9 cellular contexts compared by ENCODE assay signal in genomic region chr2:73907840-73908452, GRCh38. TPM values are rescaled to one million over a fixed set of nuclear protein-coding genes. Genes with fewer than 3 reads are reported as not detected.
DNase-seq lines count a peak whose midpoint lies in the region; TF ChIP-seq lines count a peak whose summit lies in the region.
"Had no signal": no experiment of that assay in that cellular context is flagged by ENCODE, and none has a peak within 500 bp of the region (broad histone marks: within the 10 kb centered on the region; RNA-seq: fewer than 3 reads in every experiment).

No MANE protein-coding gene starts in this region.

- H3K9me3 ChIP-seq in mammary epithelial cell (replicated peaks; ENCODE audit: insufficient read depth, low read length) = no peaks in the 10 kb centered on the region

- peak; percentile 40 for DNase-seq in DMS 273 (lab: John Stamatoyannopoulos, UW; ENCODE audit: unreplicated experiment)
- DNase-seq in DMS 273 treated with DMSO at 0.1 percent for 48 hours (lab: John Stamatoyannopoulos, UW) = no peak
- peak; percentile 87 for DNase-seq in LHCN-M2 (ENCODE audit: low read depth)
- DNase-seq in SW480 (ENCODE audit: low spot score) = peak; percentile 23
- DNase-seq in mammary epithelial cell = peak; percentile 31
- peak; percentile 47 for DNase-seq in myocyte (ENCODE audit: low read depth)
- no peak for DNase-seq in NCI-H1694 (lab: John Stamatoyannopoulos, UW)
- DNase-seq in ureter (ENCODE audit: low spot score) = no peak

- no peak overlapping the region for H2AFZ ChIP-seq in mammary epithelial cell (ENCODE audit: low read depth, low read length)

- H3K4me2 ChIP-seq in mammary epithelial cell (ENCODE audit: insufficient read depth, low read depth, low read length) = no peak overlapping the region

- H3K27ac ChIP-seq in mammary epithelial cell (ENCODE audit: insufficient read depth, low read depth, low read length) = no peak overlapping the region
- H3K27ac ChIP-seq: 22Rv1 had no signal

- dilution Hi-C loops in mammary epithelial cell (cut with HindIII; ENCODE audit: low sequenced_read_pairs) = no loop called here

- WGBS in mammary epithelial cell (ENCODE audit: low coverage, missing lambda C conversion rate) = 62% methylated on average over 5 of the region's 5 CpGs

- H4K20me1 ChIP-seq in mammary epithelial cell (ENCODE audit: insufficient read depth, low read length) = no peaks in the 10 kb centered on the region

- no peak overlapping the region for H3K9ac ChIP-seq in mammary epithelial cell (ENCODE audit: insufficient read depth, low read length)

- H3K36me3 ChIP-seq in mammary epithelial cell (ENCODE audit: insufficient read depth, low read length) = no peaks in the 10 kb centered on the region

- intact Hi-C loops in mammary epithelial cell (cut with micrococcal nuclease) = loop anchor here (1.0 to 5.0 kb wide), 3 partner anchors 239 to 354 kb away; partner anchors contain the start of gene BOLA3

- H3K27me3 ChIP-seq in mammary epithelial cell (ENCODE audit: insufficient read depth, low read length) = no peaks in the 10 kb centered on the region

- peak in 1 of 2 donors; percentile 46 for TF ChIP-seq CTCF in mammary epithelial cell (conservative IDR thresholded peaks at IDR 0.05 in 1 of 2, IDR thresholded peaks at IDR 0.05 in 1 of 2; ENCODE audit: extremely low read depth in 1 of 2, insufficient read depth in 1 of 2, low read depth in 1 of 2, low read length in 2 of 2)

- no peaks in the 10 kb centered on the region for H3K79me2 ChIP-seq in mammary epithelial cell (ENCODE audit: insufficient read depth, low read length)

- H3K4me1 ChIP-seq in mammary epithelial cell (ENCODE audit: insufficient read depth, low read length) = no peaks in the 10 kb centered on the region

- CTCF ChIA-PET in mammary epithelial cell (lab: Charles Lee; ENCODE audit: low non-redundant PET) = interaction anchor here (0.5 to 0.7 kb wide), 4 partner anchors 23 to 240 kb away, joined by 3 to 6 read pairs (median 4); no protein-coding TSS in a partner anchor

- in situ Hi-C loops in mammary epithelial cell (cut with MboI; ENCODE audit: low sequenced_read_pairs in 2 of 2) = no loop called here

- no TSS peak for BruUV-seq in mammary epithelial cell (replicated peaks; lab: Mats Ljungman, UMichigan)

- no peak overlapping the region for H3K4me3 ChIP-seq in mammary epithelial cell (replicated peaks in 1 of 3; ENCODE audit: insufficient read depth in 1 of 3, low read depth in 2 of 3, low read length in 3 of 3)

RNA-seq across cellular contexts. Expression of gene ACTG2, which starts 15.1 kb away (rescaled TPM):
- total RNA-seq in LHCN-M2 (2014; rRNA removed) = 2.3 and 2.9 TPM in 2 replicates
- polyA plus RNA-seq in LHCN-M2 (2012) = 0.49 TPM
- total RNA-seq in mammary epithelial cell = 100 to 1,000 TPM in 1 of 2 donors, 1 to 10 TPM in 1; 2.2 to 365 TPM
- 1.0 TPM for polyA plus RNA-seq in mammary epithelial cell
- polyA minus RNA-seq in mammary epithelial cell = not detected
- total RNA-seq in myocyte = 1.2 TPM in 1 of 2 replicates, not detected in the other
- 0.39 TPM for polyA plus RNA-seq in myocyte (2012)
- 918 TPM for total RNA-seq in ureter

RNA-seq across cellular contexts. Expression of gene DGUOK, which starts 18.7 kb away (rescaled TPM):
- 87.3 and 103 TPM in 2 replicates for total RNA-seq in LHCN-M2 (2014; rRNA removed)
- 107 TPM for polyA plus RNA-seq in LHCN-M2 (2012)
- 10 to 100 TPM; 56.3 to 78.2 TPM for total RNA-seq in mammary epithelial cell
- polyA plus RNA-seq in mammary epithelial cell = 96.6 TPM
- 80.2 TPM for polyA minus RNA-seq in mammary epithelial cell
- total RNA-seq in myocyte = 38.8 and 44.6 TPM in 2 replicates
- polyA plus RNA-seq in myocyte (2012) = 81.7 TPM
- total RNA-seq in ureter = 63.3 TPM

Comparison
In these comparisons a context has a peak if more than half of its experiments do, and no peak if none do; other contexts are left out.
1. DNase-seq: peak in DMS 273 (single experiment), LHCN-M2 (single experiment), SW480 (single experiment), mammary epithelial cell (single experiment) and myocyte (single experiment); none in DMS 273 treated with DMSO at 0.1 percent for 48 hours (single experiment), NCI-H1694 (single experiment) and ureter (single experiment).